7 cellular contexts compared by ENCODE assay signal in the genomic region with DNA sequence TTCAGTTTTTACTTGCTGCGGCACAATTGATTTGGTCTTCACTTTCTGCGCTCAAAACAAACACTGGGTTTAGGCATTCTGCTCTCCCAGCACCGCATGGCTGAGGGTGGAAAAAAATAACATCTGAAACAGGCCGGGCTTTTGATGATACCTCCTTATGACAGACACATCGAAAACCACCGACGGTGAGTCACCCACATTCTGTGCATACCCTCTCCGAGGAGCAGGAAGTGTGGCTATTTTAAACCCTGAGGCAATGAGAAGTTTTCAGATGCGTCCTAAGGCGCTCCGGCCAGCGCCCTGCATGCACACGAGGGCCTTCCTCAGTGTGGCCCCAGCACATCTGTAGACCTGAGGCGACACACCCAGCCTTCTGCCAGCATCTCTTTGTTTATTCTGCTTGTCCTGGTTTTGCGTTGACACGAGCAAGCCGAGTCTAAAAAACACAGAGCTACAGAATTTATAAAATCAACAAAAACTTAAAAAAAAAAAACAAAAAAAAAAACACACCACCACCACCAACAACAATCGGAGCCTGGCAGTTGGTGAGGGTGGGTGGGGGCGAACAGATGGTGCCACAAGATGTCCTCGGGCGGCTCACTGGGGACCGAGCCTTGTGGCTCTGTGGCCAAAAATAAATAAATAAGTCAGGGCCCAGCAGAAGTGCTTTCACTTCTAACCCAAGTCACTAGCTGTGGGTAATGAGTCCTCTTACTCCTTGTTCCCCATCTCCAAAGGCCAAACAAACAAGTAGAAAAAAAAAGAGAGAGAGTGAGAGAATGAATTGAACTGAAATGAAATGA.
DNase-seq lines count a peak whose midpoint lies in the region; ATAC-seq, FAIRE-seq and TF ChIP-seq lines count a peak whose summit lies in the region.

No MANE protein-coding gene starts in this region.

- peaks cover 12% of the 10 kb centered on the region for H3K4me1 ChIP-seq in endothelial cell of umbilical vein (ENCODE audit: control insufficient read depth, extremely low read depth, insufficient read depth, low read length)

- intact Hi-C loops in endothelial cell of umbilical vein (cut with micrococcal nuclease): loop anchor here (1.0 to 5.0 kb wide), 13 partner anchors 28 to 311 kb away; no protein-coding TSS in a partner anchor

- H3K27ac Mint-ChIP-seq in naive B cell: peak overlapping the region; percentile 58 to 99 (median 95)

- no peaks in the 10 kb centered on the region for H3K27me3 Mint-ChIP-seq in naive B cell

- no peak for TF ChIP-seq CTCF in endothelial cell of umbilical vein (IDR thresholded peaks at IDR 0.05; ENCODE audit: extremely low read depth in 1 of 2, insufficient read depth in 1 of 2, low read depth in 1 of 2, low read length in 2 of 2)

- peak overlapping the region; percentile 63 for H3K9ac ChIP-seq in endothelial cell of umbilical vein (replicated peaks; ENCODE audit: extremely low read depth, insufficient read depth, low read length)

- FAIRE-seq in endothelial cell of umbilical vein (lab: Jason Lieb, UNC): peak; percentile 98

- TF ChIP-seq POLR2A in endothelial cell of umbilical vein (IDR thresholded peaks at IDR 0.05; ENCODE audit: low read depth, low read length): peak; percentile 62

- H3K27ac ChIP-seq in endothelial cell of umbilical vein (ENCODE audit: insufficient read depth, low read depth, low read length): peak overlapping the region; percentile 89

- peak overlapping the region; percentile 22 for H2AFZ ChIP-seq in endothelial cell of umbilical vein (ENCODE audit: low read depth, low read length)

- H3K4me1 Mint-ChIP-seq in naive B cell: peaks cover 34 to 55% (median 51%) of the 10 kb centered on the region in 3 donors

- H3K9me3 ChIP-seq in endothelial cell of umbilical vein (replicated peaks; ENCODE audit: control insufficient read depth, insufficient read depth, low read length): no peaks in the 10 kb centered on the region

- CTCF ChIA-PET in endothelial cell of umbilical vein (lab: Charles Lee): interaction anchor here (0.6 to 2.3 kb wide), 6 partner anchors 9 to 311 kb away, joined by 3 to 8 read pairs (median 6); no protein-coding TSS in a partner anchor

- H3K9me1 ChIP-seq in endothelial cell of umbilical vein (replicated peaks; ENCODE audit: control insufficient read depth, extremely low read depth, insufficient read depth, low read length): no peaks in the 10 kb centered on the region

- H3K4me3 Mint-ChIP-seq in naive B cell: peak overlapping the region; percentile 63 to 94 (median 87)

- POLR2A ChIA-PET in endothelial cell of umbilical vein (lab: Charles Lee): no interaction called here

- H3K79me2 ChIP-seq in endothelial cell of umbilical vein (ENCODE audit: control insufficient read depth, insufficient read depth, low read length): no peaks in the 10 kb centered on the region

- H3K27me3 ChIP-seq in endothelial cell of umbilical vein (ENCODE audit: control insufficient read depth in 2 of 2, insufficient read depth in 2 of 2, low read length in 2 of 2): peaks cover 2% of the 10 kb centered on the region in 2 experiments

- H3K36me3 Mint-ChIP-seq in naive B cell: peaks cover 0 to 7% of the 10 kb centered on the region in 2 donors

- no peak overlapping the region for H3K4me2 ChIP-seq in endothelial cell of umbilical vein (ENCODE audit: insufficient read depth, low read length)

- no peak overlapping the region for H3K4me3 ChIP-seq in endothelial cell of umbilical vein (replicated peaks in 1 of 3; ENCODE audit: insufficient read depth in 1 of 3, low read depth in 1 of 3, low read length in 3 of 3)

- DNase-seq in NCI-H82 (lab: John Stamatoyannopoulos, UW) (peak; percentile 78), endothelial cell of umbilical vein (ENCODE audit: low read depth, low spot score) (peak; percentile 91), naive B cell (peak; percentile 62)
- DNase-seq in activated CD8-positive, alpha-beta memory T cell treated with anti-CD3 and anti-CD28 coated beads for 24 hours: peak; percentile 88
- DNase-seq in stimulated activated naive CD4-positive, alpha-beta T cell treated with Interleukin-2 at 50 U/mL for 16 hours (lab: John Stamatoyannopoulos, UW): peak; percentile 86

- H4K20me1 ChIP-seq in endothelial cell of umbilical vein (replicated peaks; ENCODE audit: control insufficient read depth, extremely low read depth, insufficient read depth, low read length): no peaks in the 10 kb centered on the region

- TSS peak; percentile 21 for BruUV-seq in endothelial cell of umbilical vein (replicated peaks; lab: Mats Ljungman, UMichigan)

- ATAC-seq in GM18858 (IDR thresholded peaks at IDR 0.05; ENCODE audit: unreplicated experiment): peak; percentile 87
- peak; percentile 93 for ATAC-seq in HG02943 (IDR thresholded peaks at IDR 0.05; ENCODE audit: low read depth, unreplicated experiment)
- peak; percentile 84 to 87 for ATAC-seq in naive B cell (ENCODE audit: low read depth in 2 of 2)

- dilution Hi-C loops in endothelial cell of umbilical vein (cut with MboI; ENCODE audit: extremely low pct_ligation_motif_present, low sequenced_read_pairs): no loop called here

- H3K9me3 Mint-ChIP-seq in naive B cell: peaks cover 0 to 4% (median 0%) of the 10 kb centered on the region in 7 donors

- no peaks in the 10 kb centered on the region for H3K36me3 ChIP-seq in endothelial cell of umbilical vein (ENCODE audit: control insufficient read depth in 2 of 2, extremely low read depth in 1 of 2, insufficient read depth in 2 of 2, low read length in 2 of 2)

TF ChIP-seq in endothelial cell of umbilical vein, 7 proteins besides CTCF, POLR2A, EP300 and RAD21:
- peak; percentile 97 for TF ChIP-seq JUN (IDR thresholded peaks at IDR 0.05; ENCODE audit: borderline replicate concordance, insufficient read depth, insufficient read length, low read depth)
- TF ChIP-seq GATA2 (IDR thresholded peaks at IDR 0.05; ENCODE audit: insufficient read depth, insufficient read length, low read depth, low read length): peak; percentile 21
- TF ChIP-seq FOS (IDR thresholded peaks at IDR 0.05; ENCODE audit: borderline replicate concordance, insufficient read depth, low read length): peak; percentile 93
- TF ChIP-seq EZH2 (IDR thresholded peaks at IDR 0.05; ENCODE audit: borderline replicate concordance, low read depth, low read length, severe bottlenecking): no peak
- peak; percentile 55 for TF ChIP-seq MYC (IDR thresholded peaks at IDR 0.05; ENCODE audit: low read depth, low read length)
- peak; percentile 79 for TF ChIP-seq POLR2AphosphoS5 (IDR thresholded peaks at IDR 0.05; ENCODE audit: insufficient read depth, low read depth, low read length)
- TF ChIP-seq, protein P1, sequence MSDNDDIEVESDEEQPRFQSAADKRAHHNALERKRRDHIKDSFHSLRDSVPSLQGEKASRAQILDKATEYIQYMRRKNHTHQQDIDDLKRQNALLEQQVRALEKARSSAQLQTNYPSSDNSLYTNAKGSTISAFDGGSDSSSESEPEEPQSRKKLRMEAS (IDR thresholded peaks at IDR 0.05; ENCODE audit: insufficient read depth, insufficient read length): peak; percentile 45
TF ChIP-seq in endothelial cell of umbilical vein: peak in this region for 6.
